In genomic region chr17:19533718-19534561, GRCh38 we compare ENCODE assay signal across 8 cellular contexts. TPM values are rescaled to one million over a fixed set of nuclear protein-coding genes. Genes with fewer than 3 reads are reported as not detected.
DNase-seq lines count a peak whose midpoint lies in the region; ATAC-seq and TF ChIP-seq lines count a peak whose summit lies in the region.

SLC47A1 (plus strand) TSS chr17:19533854; CDS start chr17:19533940, 86 bp downstream.

- TF ChIP-seq CTCF in choroid plexus epithelial cell (conservative IDR thresholded peaks at IDR 0.05; ENCODE audit: low read depth, low read length): no peak
- no peak for TF ChIP-seq CTCF in lower leg skin (IDR thresholded peaks at IDR 0.05)

- ATAC-seq in GM21390 (IDR thresholded peaks at IDR 0.05; ENCODE audit: unreplicated experiment) (no peak), GM21529 (IDR thresholded peaks at IDR 0.05; ENCODE audit: unreplicated experiment) (no peak)

- WGBS in lower leg skin, 2 donors: 2% methylated on average over 6 to 52 of the region's 87 CpGs

- DNase-seq in ELR (ENCODE audit: low read depth) (peak; percentile 56), NOMO-1 treated with DMSO at 0.1 percent for 48 hours (lab: John Stamatoyannopoulos, UW; ENCODE audit: unreplicated experiment) (peak; percentile 27), choroid plexus epithelial cell (ENCODE audit: low read depth) (no peak), lower leg skin (ENCODE audit: low spot score in 2 of 2) (no peak), LoVo (ENCODE audit: low spot score) (no peak)

- H3K9me3 ChIP-seq in subcutaneous abdominal adipose tissue (ENCODE audit: control insufficient read depth in 5 of 5, low read length in 5 of 5): no peaks in the 10 kb centered on the region

- H3K36me3 ChIP-seq in subcutaneous abdominal adipose tissue (ENCODE audit: control insufficient read depth in 5 of 5, insufficient read depth in 5 of 5, low read length in 5 of 5): no peaks in the 10 kb centered on the region

- TF ChIP-seq POLR2A in lower leg skin (IDR thresholded peaks at IDR 0.05): no peak

- H3K4me3 ChIP-seq in choroid plexus epithelial cell (ENCODE audit: low read depth, low read length) (peak within 1 kb of the TSS; percentile 48), lower leg skin (ENCODE audit: low read depth, poor library complexity, severe bottlenecking) (peak within 1 kb of the TSS; percentile 40), subcutaneous abdominal adipose tissue (ENCODE audit: low read depth in 1 of 5, low read length in 5 of 5) (peak within 1 kb of the TSS; percentile 45 to 75 (median 64))

- no peak within 1 kb of the TSS for H3K27ac ChIP-seq in subcutaneous abdominal adipose tissue (ENCODE audit: low read depth, low read length)

- peak within 1 kb of the TSS in 4 of 5 donors; percentile 20 to 29 (median 24) for H3K9ac ChIP-seq in subcutaneous abdominal adipose tissue (ENCODE audit: low read length in 5 of 5)

- intact Hi-C loops in lower leg skin (cut with DNase I; ENCODE audit: low total_unique reads): no loop called here

- peaks cover 0 to 21% (median 19%) of the 10 kb centered on the region in 5 donors for H3K4me1 ChIP-seq in subcutaneous abdominal adipose tissue (ENCODE audit: control insufficient read depth in 5 of 5, insufficient read depth in 5 of 5, low read length in 5 of 5)

- H3K27me3 ChIP-seq in subcutaneous abdominal adipose tissue (ENCODE audit: control insufficient read depth in 5 of 5, insufficient read depth in 4 of 5, low read length in 5 of 5): peaks cover 0 to 4% (median 2%) of the 10 kb centered on the region in 5 donors

RNA-seq across cellular contexts. Expression of gene SLC47A1, which starts in this region (rescaled TPM):
- 10 to 100 TPM in 3 of 4 donors, 1 to 10 TPM in 1; 9.7 to 62.7 (median 30.6) TPM for total RNA-seq in lower leg skin

Comparison
In these comparisons a context has a peak if more than half of its experiments do, and no peak if none do; other contexts are left out.
1. DNase-seq: peak in ELR (single experiment) and NOMO-1 treated with DMSO at 0.1 percent for 48 hours (single experiment); none in choroid plexus epithelial cell (single experiment), lower leg skin (0 of 2) and LoVo (single experiment).
2. Peak in every context shown above with its lines, with median percentiles within 50 percentile points of each other: H3K4me3 ChIP-seq.